ENCODE assay signal across 10 cellular contexts in the genomic region with DNA sequence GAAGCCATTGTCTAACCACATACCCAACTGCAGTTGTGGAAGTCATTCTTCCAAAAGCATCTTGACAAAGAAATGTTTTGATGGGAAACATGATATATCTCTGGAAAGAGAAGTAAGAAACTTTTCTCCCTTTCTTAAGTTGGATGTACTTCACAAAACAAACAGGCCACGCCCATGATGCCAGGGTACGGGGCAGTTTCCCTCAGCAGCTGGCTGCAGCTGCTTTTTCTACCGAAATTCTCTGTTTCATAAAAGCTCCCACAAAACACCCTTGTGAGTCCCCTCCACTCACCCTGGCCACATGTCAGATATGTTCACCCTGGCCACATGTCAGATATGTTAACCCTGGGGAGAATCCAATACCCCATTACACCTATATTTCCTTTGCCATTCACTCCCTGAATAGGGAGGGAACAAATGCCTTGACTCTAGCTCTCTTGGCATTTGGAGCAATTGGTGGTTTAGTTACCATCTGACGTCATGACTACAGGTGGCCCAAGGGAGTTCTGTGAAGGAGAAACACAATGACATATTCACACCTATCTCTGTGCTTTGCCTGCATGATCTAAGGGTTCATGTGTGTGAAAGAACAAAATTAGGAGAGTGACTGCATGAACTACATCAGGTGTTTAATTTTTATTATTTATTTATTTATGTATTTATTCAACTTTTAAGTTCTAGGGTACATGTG.
"Had no signal": no experiment of that assay in that cellular context is flagged by ENCODE, and none has a peak within 500 bp of the region (broad histone marks: within the 10 kb centered on the region; RNA-seq: fewer than 3 reads in every experiment).

No MANE protein-coding gene starts in this region.

- H3K79me2 ChIP-seq: parathyroid adenoma had no signal

- H3K9me3 Mint-ChIP-seq: activated B cell treated with CpG ODN at 0.5 μM for 24 hours had no signal

- H3K9ac ChIP-seq: parathyroid adenoma had no signal

- H2AFZ ChIP-seq: parathyroid adenoma had no signal

- H3K4me3 ChIP-seq: cardiac muscle cell, left lung, stomach had no signal

- H3K4me1 Mint-ChIP-seq: activated B cell treated with CpG ODN at 0.5 μM for 24 hours had no signal

- DNase-seq: activated B cell treated with CpG ODN at 0.5 μM for 24 hours; activated CD4-positive, alpha-beta T cell treated with anti-CD3 and anti-CD28 coated beads, Interleukin-2, amount 10 ng/mL, durations not matched to agents 24 days and 14 days; activated naive CD4-positive, alpha-beta T cell treated with anti-CD3 and anti-CD28 coated beads for 36 hours; foreskin keratinocyte; islet precursor cell; left lung; stomach had no signal

- H3K4me1 ChIP-seq: foreskin keratinocyte had no signal

- H3K27me3 Mint-ChIP-seq: activated B cell treated with CpG ODN at 0.5 μM for 24 hours; activated CD4-positive, alpha-beta T cell treated with anti-CD3 and anti-CD28 coated beads, Interleukin-2, amount 10 ng/mL, durations not matched to agents 24 days and 14 days had no signal

- H3K4me3 Mint-ChIP-seq: activated B cell treated with CpG ODN at 0.5 μM for 24 hours; activated CD4-positive, alpha-beta T cell treated with anti-CD3 and anti-CD28 coated beads, Interleukin-2, amount 10 ng/mL, durations not matched to agents 24 days and 14 days; activated naive CD4-positive, alpha-beta T cell treated with anti-CD3 and anti-CD28 coated beads for 36 hours had no signal

- H3K9me3 ChIP-seq: stomach had no signal

- FAIRE-seq: urothelium cell line had no signal

- H3K36me3 ChIP-seq: cardiac muscle cell had no signal

- H3K27me3 ChIP-seq: cardiac muscle cell, foreskin keratinocyte, left lung, stomach had no signal

- ATAC-seq: foreskin keratinocyte, left lung had no signal

- H3K27ac Mint-ChIP-seq: activated B cell treated with CpG ODN at 0.5 μM for 24 hours; activated CD4-positive, alpha-beta T cell treated with anti-CD3 and anti-CD28 coated beads, Interleukin-2, amount 10 ng/mL, durations not matched to agents 24 days and 14 days; activated naive CD4-positive, alpha-beta T cell treated with anti-CD3 and anti-CD28 coated beads for 36 hours had no signal

- H3K27ac ChIP-seq: cardiac muscle cell, foreskin keratinocyte, left lung, parathyroid adenoma had no signal
